ENCODE assay signal across 1 cellular context in the genomic region with DNA sequence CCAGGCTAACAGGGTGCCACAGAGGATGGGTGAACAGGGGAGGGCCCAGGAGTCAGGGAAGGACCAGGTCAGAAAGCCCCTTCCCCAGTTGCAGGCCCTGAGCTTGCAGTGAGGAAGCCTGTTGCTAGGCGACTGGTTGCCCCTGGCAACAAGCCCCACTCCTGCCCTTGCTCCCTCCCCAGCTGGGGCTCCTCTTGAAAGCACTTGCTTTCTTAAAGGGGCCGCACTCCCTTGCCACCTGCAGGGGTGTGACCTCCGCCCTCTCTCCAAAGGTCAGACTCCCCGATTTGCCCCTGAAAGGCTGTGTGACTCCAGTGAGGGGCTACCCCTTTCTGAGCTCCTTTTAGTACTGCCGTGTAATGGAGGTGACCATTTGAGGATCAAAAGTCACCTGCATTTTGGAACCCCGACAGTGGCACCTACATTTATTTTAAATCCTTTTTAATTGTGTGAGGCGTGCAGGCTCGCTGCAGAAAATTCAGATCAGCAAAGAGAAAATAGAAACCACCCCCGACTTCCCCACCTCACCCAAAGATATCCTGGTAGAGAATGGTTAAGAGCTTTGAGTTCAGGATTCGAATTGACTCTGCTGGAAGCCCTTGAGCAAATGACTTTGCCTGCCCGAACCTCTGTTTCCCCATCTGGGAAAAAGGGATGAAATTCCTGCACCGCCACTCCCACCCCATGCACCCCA.
TF ChIP-seq lines count a peak whose summit lies in the region.

No MANE protein-coding gene starts in this region.

TF ChIP-seq in HCT116, 20 proteins besides CTCF, POLR2A, EP300 and RAD21 (continued from another document):
- no peak for TF ChIP-seq SP1 (IDR thresholded peaks at IDR 0.05; ENCODE audit: low read depth)
